ENCODE assay signal across 1 cellular context in the genomic region with DNA sequence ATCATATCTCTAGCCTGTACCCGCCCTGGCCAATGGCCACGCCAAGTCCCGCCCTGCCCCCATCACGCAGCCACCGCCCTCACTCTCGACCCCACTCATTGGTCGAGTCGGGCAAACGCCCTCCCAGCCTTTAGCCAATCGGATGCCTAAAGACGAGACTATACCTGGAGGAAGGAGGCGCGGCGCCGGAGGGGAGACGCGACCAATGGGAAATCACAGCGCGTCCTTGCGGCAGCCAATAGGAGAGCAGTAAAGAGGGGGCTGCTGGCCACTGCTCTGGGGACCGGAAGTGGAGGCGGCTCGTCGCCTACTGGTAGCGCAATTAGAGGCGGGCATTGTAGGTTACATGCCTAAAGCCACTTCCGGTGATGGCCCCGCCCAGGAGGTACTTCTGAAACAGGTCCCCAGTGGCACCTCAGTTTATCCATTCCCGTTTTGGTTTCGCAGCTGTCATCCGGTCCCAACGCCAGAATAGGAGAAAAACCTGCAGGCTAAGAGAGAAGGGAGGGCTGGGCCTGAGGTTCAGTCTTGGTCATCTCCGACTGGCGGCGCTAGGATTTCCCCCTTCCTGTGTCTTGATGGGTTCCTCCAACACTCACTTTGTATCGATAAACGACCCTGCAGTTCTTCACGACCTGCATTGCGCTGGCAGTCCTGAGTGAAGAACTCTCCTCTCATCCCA.
TF ChIP-seq lines count a peak whose summit lies in the region.

No MANE protein-coding gene starts in this region.

TF ChIP-seq in A549, 52 proteins besides CTCF, POLR2A, EP300 and RAD21 (continued from another document):
- TF ChIP-seq RARB (CRISPR knock-in tag; IDR thresholded peaks at IDR 0.05) (no peak), POLR2AphosphoS2 (conservative IDR thresholded peaks at IDR 0.05; ENCODE audit: low read length) (no peak), CBX8 (IDR thresholded peaks at IDR 0.05) (no peak), JUN (IDR thresholded peaks at IDR 0.05) (peak; percentile 58 to 65), SREBF2 (IDR thresholded peaks at IDR 0.05) (no peak), NR3C1 (IDR thresholded peaks at IDR 0.05) (no peak), HOXA7 (CRISPR knock-in tag; IDR thresholded peaks at IDR 0.05) (no peak), HEYL (CRISPR knock-in tag; IDR thresholded peaks at IDR 0.05) (no peak), MAFK (IDR thresholded peaks at IDR 0.05; ENCODE audit: partially characterized antibody) (no peak), JUNB (IDR thresholded peaks at IDR 0.05) (no peak), ZNF302 (CRISPR knock-in tag; IDR thresholded peaks at IDR 0.05) (no peak), HOXB5 (CRISPR knock-in tag; IDR thresholded peaks at IDR 0.05) (no peak)
- TF ChIP-seq, protein P1, sequence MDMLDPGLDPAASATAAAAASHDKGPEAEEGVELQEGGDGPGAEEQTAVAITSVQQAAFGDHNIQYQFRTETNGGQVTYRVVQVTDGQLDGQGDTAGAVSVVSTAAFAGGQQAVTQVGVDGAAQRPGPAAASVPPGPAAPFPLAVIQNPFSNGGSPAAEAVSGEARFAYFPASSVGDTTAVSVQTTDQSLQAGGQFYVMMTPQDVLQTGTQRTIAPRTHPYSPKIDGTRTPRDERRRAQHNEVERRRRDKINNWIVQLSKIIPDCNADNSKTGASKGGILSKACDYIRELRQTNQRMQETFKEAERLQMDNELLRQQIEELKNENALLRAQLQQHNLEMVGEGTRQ (IDR thresholded peaks at IDR 0.05) = no peak
- TF ChIP-seq, protein P2, sequence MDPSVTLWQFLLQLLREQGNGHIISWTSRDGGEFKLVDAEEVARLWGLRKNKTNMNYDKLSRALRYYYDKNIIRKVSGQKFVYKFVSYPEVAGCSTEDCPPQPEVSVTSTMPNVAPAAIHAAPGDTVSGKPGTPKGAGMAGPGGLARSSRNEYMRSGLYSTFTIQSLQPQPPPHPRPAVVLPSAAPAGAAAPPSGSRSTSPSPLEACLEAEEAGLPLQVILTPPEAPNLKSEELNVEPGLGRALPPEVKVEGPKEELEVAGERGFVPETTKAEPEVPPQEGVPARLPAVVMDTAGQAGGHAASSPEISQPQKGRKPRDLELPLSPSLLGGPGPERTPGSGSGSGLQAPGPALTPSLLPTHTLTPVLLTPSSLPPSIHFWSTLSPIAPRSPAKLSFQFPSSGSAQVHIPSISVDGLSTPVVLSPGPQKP (IDR thresholded peaks at IDR 0.05; ENCODE audit: low read depth, low read length) = peak; percentile 82; the same call in 1 of the 2 replicates
- TF ChIP-seq, protein P3, sequence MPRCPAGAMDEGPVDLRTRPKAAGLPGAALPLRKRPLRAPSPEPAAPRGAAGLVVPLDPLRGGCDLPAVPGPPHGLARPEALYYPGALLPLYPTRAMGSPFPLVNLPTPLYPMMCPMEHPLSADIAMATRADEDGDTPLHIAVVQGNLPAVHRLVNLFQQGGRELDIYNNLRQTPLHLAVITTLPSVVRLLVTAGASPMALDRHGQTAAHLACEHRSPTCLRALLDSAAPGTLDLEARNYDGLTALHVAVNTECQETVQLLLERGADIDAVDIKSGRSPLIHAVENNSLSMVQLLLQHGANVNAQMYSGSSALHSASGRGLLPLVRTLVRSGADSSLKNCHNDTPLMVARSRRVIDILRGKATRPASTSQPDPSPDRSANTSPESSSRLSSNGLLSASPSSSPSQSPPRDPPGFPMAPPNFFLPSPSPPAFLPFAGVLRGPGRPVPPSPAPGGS (IDR thresholded peaks at IDR 0.05) = no peak
- TF ChIP-seq, protein P4, sequence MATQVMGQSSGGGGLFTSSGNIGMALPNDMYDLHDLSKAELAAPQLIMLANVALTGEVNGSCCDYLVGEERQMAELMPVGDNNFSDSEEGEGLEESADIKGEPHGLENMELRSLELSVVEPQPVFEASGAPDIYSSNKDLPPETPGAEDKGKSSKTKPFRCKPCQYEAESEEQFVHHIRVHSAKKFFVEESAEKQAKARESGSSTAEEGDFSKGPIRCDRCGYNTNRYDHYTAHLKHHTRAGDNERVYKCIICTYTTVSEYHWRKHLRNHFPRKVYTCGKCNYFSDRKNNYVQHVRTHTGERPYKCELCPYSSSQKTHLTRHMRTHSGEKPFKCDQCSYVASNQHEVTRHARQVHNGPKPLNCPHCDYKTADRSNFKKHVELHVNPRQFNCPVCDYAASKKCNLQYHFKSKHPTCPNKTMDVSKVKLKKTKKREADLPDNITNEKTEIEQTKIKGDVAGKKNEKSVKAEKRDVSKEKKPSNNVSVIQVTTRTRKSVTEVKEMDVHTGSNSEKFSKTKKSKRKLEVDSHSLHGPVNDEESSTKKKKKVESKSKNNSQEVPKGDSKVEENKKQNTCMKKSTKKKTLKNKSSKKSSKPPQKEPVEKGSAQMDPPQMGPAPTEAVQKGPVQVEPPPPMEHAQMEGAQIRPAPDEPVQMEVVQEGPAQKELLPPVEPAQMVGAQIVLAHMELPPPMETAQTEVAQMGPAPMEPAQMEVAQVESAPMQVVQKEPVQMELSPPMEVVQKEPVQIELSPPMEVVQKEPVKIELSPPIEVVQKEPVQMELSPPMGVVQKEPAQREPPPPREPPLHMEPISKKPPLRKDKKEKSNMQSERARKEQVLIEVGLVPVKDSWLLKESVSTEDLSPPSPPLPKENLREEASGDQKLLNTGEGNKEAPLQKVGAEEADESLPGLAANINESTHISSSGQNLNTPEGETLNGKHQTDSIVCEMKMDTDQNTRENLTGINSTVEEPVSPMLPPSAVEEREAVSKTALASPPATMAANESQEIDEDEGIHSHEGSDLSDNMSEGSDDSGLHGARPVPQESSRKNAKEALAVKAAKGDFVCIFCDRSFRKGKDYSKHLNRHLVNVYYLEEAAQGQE (IDR thresholded peaks at IDR 0.05) = no peak
- TF ChIP-seq, protein P5, sequence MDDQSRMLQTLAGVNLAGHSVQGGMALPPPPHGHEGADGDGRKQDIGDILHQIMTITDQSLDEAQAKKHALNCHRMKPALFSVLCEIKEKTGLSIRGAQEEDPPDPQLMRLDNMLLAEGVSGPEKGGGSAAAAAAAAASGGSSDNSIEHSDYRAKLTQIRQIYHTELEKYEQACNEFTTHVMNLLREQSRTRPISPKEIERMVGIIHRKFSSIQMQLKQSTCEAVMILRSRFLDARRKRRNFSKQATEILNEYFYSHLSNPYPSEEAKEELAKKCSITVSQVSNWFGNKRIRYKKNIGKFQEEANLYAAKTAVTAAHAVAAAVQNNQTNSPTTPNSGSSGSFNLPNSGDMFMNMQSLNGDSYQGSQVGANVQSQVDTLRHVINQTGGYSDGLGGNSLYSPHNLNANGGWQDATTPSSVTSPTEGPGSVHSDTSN (IDR thresholded peaks at IDR 0.05) = peak; percentile 7
- TF ChIP-seq, protein P6, sequence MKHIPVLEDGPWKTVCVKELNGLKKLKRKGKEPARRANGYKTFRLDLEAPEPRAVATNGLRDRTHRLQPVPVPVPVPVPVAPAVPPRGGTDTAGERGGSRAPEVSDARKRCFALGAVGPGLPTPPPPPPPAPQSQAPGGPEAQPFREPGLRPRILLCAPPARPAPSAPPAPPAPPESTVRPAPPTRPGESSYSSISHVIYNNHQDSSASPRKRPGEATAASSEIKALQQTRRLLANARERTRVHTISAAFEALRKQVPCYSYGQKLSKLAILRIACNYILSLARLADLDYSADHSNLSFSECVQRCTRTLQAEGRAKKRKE (CRISPR knock-in tag; IDR thresholded peaks at IDR 0.05; ENCODE audit: low read depth) = no peak
- TF ChIP-seq, protein P7, sequence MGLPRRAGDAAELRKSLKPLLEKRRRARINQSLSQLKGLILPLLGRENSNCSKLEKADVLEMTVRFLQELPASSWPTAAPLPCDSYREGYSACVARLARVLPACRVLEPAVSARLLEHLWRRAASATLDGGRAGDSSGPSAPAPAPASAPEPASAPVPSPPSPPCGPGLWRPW (IDR thresholded peaks at IDR 0.05) = no peak
- TF ChIP-seq, protein P8, sequence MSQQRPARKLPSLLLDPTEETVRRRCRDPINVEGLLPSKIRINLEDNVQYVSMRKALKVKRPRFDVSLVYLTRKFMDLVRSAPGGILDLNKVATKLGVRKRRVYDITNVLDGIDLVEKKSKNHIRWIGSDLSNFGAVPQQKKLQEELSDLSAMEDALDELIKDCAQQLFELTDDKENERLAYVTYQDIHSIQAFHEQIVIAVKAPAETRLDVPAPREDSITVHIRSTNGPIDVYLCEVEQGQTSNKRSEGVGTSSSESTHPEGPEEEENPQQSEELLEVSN (IDR thresholded peaks at IDR 0.05; ENCODE audit: borderline replicate concordance, low read depth) = peak; percentile 51; the same call in 1 of the 2 replicates
TF ChIP-seq in A549: peak in this region for 9.
